11 cellular contexts compared by ENCODE assay signal in the genomic region with DNA sequence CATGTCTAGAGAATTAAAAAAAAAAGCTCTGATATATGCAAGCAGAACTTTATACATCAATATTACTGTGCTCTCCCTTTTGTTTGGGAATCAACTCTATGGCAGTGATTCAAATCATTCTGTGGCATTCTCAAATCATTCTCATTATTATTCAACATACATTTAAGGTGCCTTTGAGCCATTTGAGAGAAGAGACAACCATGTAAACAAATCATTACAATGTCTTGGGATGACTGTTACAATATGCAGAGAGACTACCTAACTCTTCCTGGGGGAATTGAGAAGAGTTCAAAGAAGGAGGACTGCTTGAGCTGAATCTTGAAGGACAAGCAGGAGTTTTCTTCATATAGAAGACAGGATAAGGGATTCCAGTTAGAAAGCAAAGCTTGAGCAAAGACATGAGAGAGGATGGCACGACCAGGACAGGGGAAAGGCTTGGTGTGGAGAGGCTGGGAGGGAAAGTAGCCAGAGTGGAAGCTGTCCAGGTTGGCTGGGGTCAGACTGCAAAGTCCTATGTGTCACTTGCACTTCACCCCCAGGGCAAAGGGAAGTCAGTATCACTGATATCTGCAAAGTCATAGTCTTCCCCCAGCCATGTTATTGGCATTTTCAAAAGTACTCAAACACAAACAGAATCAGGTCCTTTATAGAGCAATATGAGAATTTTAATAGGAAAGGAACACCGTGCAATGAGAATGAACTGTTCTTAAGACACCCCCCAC. TPM values are rescaled to one million over a fixed set of nuclear protein-coding genes. Genes with fewer than 3 reads are reported as not detected.
DNase-seq lines count a peak whose midpoint lies in the region; ATAC-seq and TF ChIP-seq lines count a peak whose summit lies in the region.
"Had no signal": no experiment of that assay in that cellular context is flagged by ENCODE, and none has a peak within 500 bp of the region (broad histone marks: within the 10 kb centered on the region; RNA-seq: fewer than 3 reads in every experiment).

No MANE protein-coding gene starts in this region.

- DNase-seq in ascending aorta (ENCODE audit: low spot score in 2 of 2) (no peak), NCI-H1694 (lab: John Stamatoyannopoulos, UW) (no peak), NCI-H526 (lab: John Stamatoyannopoulos, UW) (no peak)
- DNase-seq in CD4-positive, alpha-beta T cell = no peak
- DNase-seq in stimulated activated naive CD8-positive, alpha-beta T cell treated with anti-CD3 and anti-CD28 coated beads, Interleukin-15, Interleukin-2, amounts not matched to agents 100 U/mL and 50 U/mL, for 24 hours = no peak
- DNase-seq: colonic mucosa, NCI-H1092 treated with DMSO at 0.1 percent for 48 hours had no signal

- H3K4me3 Mint-ChIP-seq in CD4-positive, alpha-beta T cell = no peak overlapping the region
- H3K4me3 Mint-ChIP-seq: activated T-helper 1 cell treated with anti-CD3 and anti-CD28 coated beads, Interleukin-12 subunit alpha, Interleukin-12 subunit beta, Interleukin-2, Interleukin-4 antibody, amounts not matched to agents 30 ng/mL and 10 ng/mL and 1 ng/mL, durations not matched to agents 14 hours and 24 hours and 36 hours had no signal

- no peaks in the 10 kb centered on the region for H3K27me3 Mint-ChIP-seq in CD4-positive, alpha-beta T cell

- H3K4me3 ChIP-seq in ascending aorta = peak overlapping the region; percentile 6 to 18
- H3K4me3 ChIP-seq in neural cell (ENCODE audit: low read length) = peak overlapping the region; percentile 45
- H3K4me3 ChIP-seq: colonic mucosa had no signal

- H3K27ac Mint-ChIP-seq in CD4-positive, alpha-beta T cell = no peak overlapping the region
- H3K27ac Mint-ChIP-seq: activated T-helper 1 cell treated with anti-CD3 and anti-CD28 coated beads, Interleukin-12 subunit alpha, Interleukin-12 subunit beta, Interleukin-2, Interleukin-4 antibody, amounts not matched to agents 30 ng/mL and 10 ng/mL and 1 ng/mL, durations not matched to agents 14 hours and 24 hours and 36 hours had no signal

- no peak for TF ChIP-seq RAD21 in neural cell (conservative IDR thresholded peaks at IDR 0.05)

- POLR2A ChIA-PET in CD4-positive, alpha-beta T cell (lab: Charles Lee) = no interaction called here

- CTCF ChIA-PET in CD4-positive, alpha-beta T cell (lab: Charles Lee) = interaction anchor here (0.5 kb wide), 1 partner anchor 63 kb away, joined by 3 read pairs; no protein-coding TSS in a partner anchor

- peaks cover 4% of the 10 kb centered on the region for H3F3A ChIP-seq in neural cell (ENCODE audit: insufficient read depth, low read length, poor library complexity, severe bottlenecking)

- H2AFZ ChIP-seq in neural cell (ENCODE audit: low read depth, low read length) = no peak overlapping the region

- H3K27ac ChIP-seq in ascending aorta (peak overlapping the region in 1 of 2 donors; percentile 11), neural cell (ENCODE audit: low read length) (peak overlapping the region; percentile 39)
- no peak overlapping the region for H3K27ac ChIP-seq in CD4-positive, alpha-beta T cell (ENCODE audit: low read depth, low read length)
- H3K27ac ChIP-seq: colonic mucosa had no signal

- H4K20me1 ChIP-seq in neural cell (ENCODE audit: insufficient read depth) = no peaks in the 10 kb centered on the region

- no peak overlapping the region for H3K9ac ChIP-seq in neural cell (ENCODE audit: low read length)

- TF ChIP-seq EP300 in neural cell (conservative IDR thresholded peaks at IDR 0.05; ENCODE audit: poor library complexity, severe bottlenecking) = peak; percentile 97

- peaks cover 6 to 56% of the 10 kb centered on the region in 2 donors for H3K4me1 ChIP-seq in ascending aorta
- H3K4me1 ChIP-seq: colonic mucosa had no signal

- H3K4me1 Mint-ChIP-seq in CD4-positive, alpha-beta T cell (ENCODE audit: low read depth) = peaks cover 28% of the 10 kb centered on the region

- H3K4me2 ChIP-seq in neural cell (ENCODE audit: low read length) = no peak overlapping the region

- no peaks in the 10 kb centered on the region for H3K79me2 ChIP-seq in neural cell (replicated peaks; ENCODE audit: insufficient read depth, low read length)

- H3K36me3 ChIP-seq in ascending aorta (peaks cover 8 to 48% of the 10 kb centered on the region in 2 donors), neural cell (ENCODE audit: insufficient read depth, low read length) (no peaks in the 10 kb centered on the region)

- H3K9me2 ChIP-seq in neural cell (ENCODE audit: insufficient read depth, low read length) = no peaks in the 10 kb centered on the region

- ATAC-seq in GM18520 (IDR thresholded peaks at IDR 0.05; ENCODE audit: unreplicated experiment) = peak; percentile 40
- ATAC-seq in HG02798 (IDR thresholded peaks at IDR 0.05; ENCODE audit: poor library complexity, unreplicated experiment) = peak; percentile 32
- no peak for ATAC-seq in CD4-positive, alpha-beta T cell (ENCODE audit: poor library complexity)
- no peak for ATAC-seq in stimulated activated naive CD8-positive, alpha-beta T cell treated with anti-CD3 and anti-CD28 coated beads, Interleukin-15, Interleukin-2, amounts not matched to agents 100 U/mL and 50 U/mL, for 24 hours

- H3K27me3 ChIP-seq in ascending aorta = no peaks in the 10 kb centered on the region
- H3K27me3 ChIP-seq in neural cell (ENCODE audit: insufficient read depth, low read depth, low read length) = no peaks in the 10 kb centered on the region
- no peaks in the 10 kb centered on the region for H3K27me3 ChIP-seq in CD4-positive, alpha-beta T cell (ENCODE audit: control insufficient read depth, insufficient read depth, low read length)
- H3K27me3 ChIP-seq: colonic mucosa had no signal

- H3K36me3 Mint-ChIP-seq in CD4-positive, alpha-beta T cell (ENCODE audit: low read depth) = peaks cover 63% of the 10 kb centered on the region

- intact Hi-C loops in ascending aorta (cut with DNase I) = no loop called here
- intact Hi-C loops in CD4-positive, alpha-beta T cell (cut with DNase I, micrococcal nuclease) = no loop called here

- no peaks in the 10 kb centered on the region for H3K9me3 Mint-ChIP-seq in CD4-positive, alpha-beta T cell
- H3K9me3 Mint-ChIP-seq: activated T-helper 1 cell treated with anti-CD3 and anti-CD28 coated beads, Interleukin-12 subunit alpha, Interleukin-12 subunit beta, Interleukin-2, Interleukin-4 antibody, amounts not matched to agents 30 ng/mL and 10 ng/mL and 1 ng/mL, durations not matched to agents 14 hours and 24 hours and 36 hours had no signal

- H3K9me3 ChIP-seq in ascending aorta = no peaks in the 10 kb centered on the region
- H3K9me3 ChIP-seq in neural cell (ENCODE audit: low read length) = no peaks in the 10 kb centered on the region
- H3K9me3 ChIP-seq in CD4-positive, alpha-beta T cell (ENCODE audit: control insufficient read depth, low read length) = no peaks in the 10 kb centered on the region
- H3K9me3 ChIP-seq: colonic mucosa had no signal

- TF ChIP-seq CTCF in ascending aorta (IDR thresholded peaks at IDR 0.05) = no peak
- TF ChIP-seq CTCF in neural cell (IDR thresholded peaks at IDR 0.05; ENCODE audit: poor library complexity, severe bottlenecking) = no peak
- TF ChIP-seq CTCF in CD4-positive, alpha-beta T cell (IDR thresholded peaks at IDR 0.05) = no peak

TF ChIP-seq in neural cell, 6 proteins besides CTCF, POLR2A, EP300 and RAD21:
- TF ChIP-seq, protein P1, sequence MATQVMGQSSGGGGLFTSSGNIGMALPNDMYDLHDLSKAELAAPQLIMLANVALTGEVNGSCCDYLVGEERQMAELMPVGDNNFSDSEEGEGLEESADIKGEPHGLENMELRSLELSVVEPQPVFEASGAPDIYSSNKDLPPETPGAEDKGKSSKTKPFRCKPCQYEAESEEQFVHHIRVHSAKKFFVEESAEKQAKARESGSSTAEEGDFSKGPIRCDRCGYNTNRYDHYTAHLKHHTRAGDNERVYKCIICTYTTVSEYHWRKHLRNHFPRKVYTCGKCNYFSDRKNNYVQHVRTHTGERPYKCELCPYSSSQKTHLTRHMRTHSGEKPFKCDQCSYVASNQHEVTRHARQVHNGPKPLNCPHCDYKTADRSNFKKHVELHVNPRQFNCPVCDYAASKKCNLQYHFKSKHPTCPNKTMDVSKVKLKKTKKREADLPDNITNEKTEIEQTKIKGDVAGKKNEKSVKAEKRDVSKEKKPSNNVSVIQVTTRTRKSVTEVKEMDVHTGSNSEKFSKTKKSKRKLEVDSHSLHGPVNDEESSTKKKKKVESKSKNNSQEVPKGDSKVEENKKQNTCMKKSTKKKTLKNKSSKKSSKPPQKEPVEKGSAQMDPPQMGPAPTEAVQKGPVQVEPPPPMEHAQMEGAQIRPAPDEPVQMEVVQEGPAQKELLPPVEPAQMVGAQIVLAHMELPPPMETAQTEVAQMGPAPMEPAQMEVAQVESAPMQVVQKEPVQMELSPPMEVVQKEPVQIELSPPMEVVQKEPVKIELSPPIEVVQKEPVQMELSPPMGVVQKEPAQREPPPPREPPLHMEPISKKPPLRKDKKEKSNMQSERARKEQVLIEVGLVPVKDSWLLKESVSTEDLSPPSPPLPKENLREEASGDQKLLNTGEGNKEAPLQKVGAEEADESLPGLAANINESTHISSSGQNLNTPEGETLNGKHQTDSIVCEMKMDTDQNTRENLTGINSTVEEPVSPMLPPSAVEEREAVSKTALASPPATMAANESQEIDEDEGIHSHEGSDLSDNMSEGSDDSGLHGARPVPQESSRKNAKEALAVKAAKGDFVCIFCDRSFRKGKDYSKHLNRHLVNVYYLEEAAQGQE (IDR thresholded peaks at IDR 0.05; ENCODE audit: borderline replicate concordance) = peak; percentile 70
- peak; percentile 97 for TF ChIP-seq POLR2AphosphoS5 (IDR thresholded peaks at IDR 0.05)
- TF ChIP-seq MXI1 (conservative IDR thresholded peaks at IDR 0.05; ENCODE audit: poor library complexity, severe bottlenecking) = no peak
- no peak for TF ChIP-seq EZH2 (IDR thresholded peaks at IDR 0.05; ENCODE audit: borderline replicate concordance, insufficient read depth, low read length, poor library complexity, severe bottlenecking)
- no peak for TF ChIP-seq TAF1 (IDR thresholded peaks at IDR 0.05; ENCODE audit: low read depth)
- no peak for TF ChIP-seq SMC3 (conservative IDR thresholded peaks at IDR 0.05; ENCODE audit: poor library complexity)

RNA-seq across cellular contexts. Expression of a gene that starts 9.0 kb away (rescaled TPM):
- 108 TPM for total RNA-seq in ascending aorta
- 7.8 TPM in 2 replicates for polyA plus RNA-seq in neural cell
- polyA minus RNA-seq in neural cell = 12.7 and 14.2 TPM in 2 replicates
- total RNA-seq in CD4-positive, alpha-beta T cell = 10 to 100 TPM; 13.9 to 14.8 TPM

Comparison
In these comparisons a context has a peak if more than half of its experiments do, and no peak if none do; other contexts are left out.
1. ATAC-seq: peak in GM18520 (single experiment) and HG02798 (single experiment); none in CD4-positive, alpha-beta T cell (single experiment) and stimulated activated naive CD8-positive, alpha-beta T cell treated with anti-CD3 and anti-CD28 coated beads, Interleukin-15, Interleukin-2, amounts not matched to agents 100 U/mL and 50 U/mL, for 24 hours (single experiment).